ENCODE assay signal across 1 cellular context in the genomic region with DNA sequence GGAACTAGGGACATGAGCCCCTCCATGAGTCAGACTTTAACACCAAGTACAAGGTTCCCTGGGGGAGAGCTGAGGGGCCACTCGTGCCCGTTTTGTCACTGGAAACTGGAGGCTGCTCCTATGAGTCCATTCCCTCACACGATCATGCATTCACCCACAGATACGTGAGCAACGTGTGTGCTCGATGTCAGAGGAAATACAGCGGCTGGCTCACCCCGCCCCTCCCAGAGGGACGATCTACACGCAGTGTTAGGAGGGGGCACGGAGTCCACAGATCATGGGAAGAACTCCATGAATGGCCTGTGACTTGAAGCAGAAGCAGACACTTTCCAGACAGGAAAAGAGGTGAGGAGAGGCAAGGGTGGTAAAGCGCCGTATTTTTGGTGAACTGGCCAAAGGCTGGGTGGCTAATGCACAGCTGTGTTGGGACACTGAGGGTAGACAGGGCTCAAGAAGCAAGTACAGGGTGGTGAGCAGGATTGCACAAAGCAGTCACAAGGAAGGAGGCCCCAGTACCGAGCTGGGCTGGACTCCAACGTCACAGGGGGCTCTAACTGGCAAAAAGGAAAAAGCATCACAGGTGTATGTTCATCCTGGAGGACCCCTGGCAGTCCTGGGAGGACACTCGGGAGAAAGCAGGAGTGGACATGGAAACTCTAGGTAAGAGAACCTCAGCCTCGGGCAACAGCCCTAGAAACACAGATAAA.
TF ChIP-seq lines count a peak whose summit lies in the region.

No MANE protein-coding gene starts in this region.

TF ChIP-seq in HepG2, 621 proteins besides CTCF, POLR2A, EP300 and RAD21 (continued from another document and continues in another):
- TF ChIP-seq, protein P1, sequence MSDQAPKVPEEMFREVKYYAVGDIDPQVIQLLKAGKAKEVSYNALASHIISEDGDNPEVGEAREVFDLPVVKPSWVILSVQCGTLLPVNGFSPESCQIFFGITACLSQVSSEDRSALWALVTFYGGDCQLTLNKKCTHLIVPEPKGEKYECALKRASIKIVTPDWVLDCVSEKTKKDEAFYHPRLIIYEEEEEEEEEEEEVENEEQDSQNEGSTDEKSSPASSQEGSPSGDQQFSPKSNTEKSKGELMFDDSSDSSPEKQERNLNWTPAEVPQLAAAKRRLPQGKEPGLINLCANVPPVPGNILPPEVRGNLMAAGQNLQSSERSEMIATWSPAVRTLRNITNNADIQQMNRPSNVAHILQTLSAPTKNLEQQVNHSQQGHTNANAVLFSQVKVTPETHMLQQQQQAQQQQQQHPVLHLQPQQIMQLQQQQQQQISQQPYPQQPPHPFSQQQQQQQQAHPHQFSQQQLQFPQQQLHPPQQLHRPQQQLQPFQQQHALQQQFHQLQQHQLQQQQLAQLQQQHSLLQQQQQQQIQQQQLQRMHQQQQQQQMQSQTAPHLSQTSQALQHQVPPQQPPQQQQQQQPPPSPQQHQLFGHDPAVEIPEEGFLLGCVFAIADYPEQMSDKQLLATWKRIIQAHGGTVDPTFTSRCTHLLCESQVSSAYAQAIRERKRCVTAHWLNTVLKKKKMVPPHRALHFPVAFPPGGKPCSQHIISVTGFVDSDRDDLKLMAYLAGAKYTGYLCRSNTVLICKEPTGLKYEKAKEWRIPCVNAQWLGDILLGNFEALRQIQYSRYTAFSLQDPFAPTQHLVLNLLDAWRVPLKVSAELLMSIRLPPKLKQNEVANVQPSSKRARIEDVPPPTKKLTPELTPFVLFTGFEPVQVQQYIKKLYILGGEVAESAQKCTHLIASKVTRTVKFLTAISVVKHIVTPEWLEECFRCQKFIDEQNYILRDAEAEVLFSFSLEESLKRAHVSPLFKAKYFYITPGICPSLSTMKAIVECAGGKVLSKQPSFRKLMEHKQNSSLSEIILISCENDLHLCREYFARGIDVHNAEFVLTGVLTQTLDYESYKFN (CRISPR knock-in tag; conservative IDR thresholded peaks at IDR 0.05) = peak; percentile 66
- no peak for TF ChIP-seq JARID2 (CRISPR knock-in tag; IDR thresholded peaks at IDR 0.05; ENCODE audit: insufficient replicate concordance)
- TF ChIP-seq, protein P2, sequence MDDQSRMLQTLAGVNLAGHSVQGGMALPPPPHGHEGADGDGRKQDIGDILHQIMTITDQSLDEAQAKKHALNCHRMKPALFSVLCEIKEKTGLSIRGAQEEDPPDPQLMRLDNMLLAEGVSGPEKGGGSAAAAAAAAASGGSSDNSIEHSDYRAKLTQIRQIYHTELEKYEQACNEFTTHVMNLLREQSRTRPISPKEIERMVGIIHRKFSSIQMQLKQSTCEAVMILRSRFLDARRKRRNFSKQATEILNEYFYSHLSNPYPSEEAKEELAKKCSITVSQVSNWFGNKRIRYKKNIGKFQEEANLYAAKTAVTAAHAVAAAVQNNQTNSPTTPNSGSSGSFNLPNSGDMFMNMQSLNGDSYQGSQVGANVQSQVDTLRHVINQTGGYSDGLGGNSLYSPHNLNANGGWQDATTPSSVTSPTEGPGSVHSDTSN (CRISPR knock-in tag; IDR thresholded peaks at IDR 0.05; ENCODE audit: borderline replicate concordance) = no peak
- TF ChIP-seq PHF5A (CRISPR knock-in tag; IDR thresholded peaks at IDR 0.05; ENCODE audit: low read depth, unreplicated experiment) = no peak
- TF ChIP-seq SP4 (CRISPR knock-in tag; IDR thresholded peaks at IDR 0.05) = 0 out of 2 replicates have a peak, but pooled peaks have one; percentile 31
- TF ChIP-seq SOX6 (IDR thresholded peaks at IDR 0.05) = no peak
- peak; percentile 33 for TF ChIP-seq SOX6 (CRISPR knock-in tag; IDR thresholded peaks at IDR 0.05)
- TF ChIP-seq ZNF354B (CRISPR knock-in tag; IDR thresholded peaks at IDR 0.05) = no peak
- TF ChIP-seq NCOR1 (IDR thresholded peaks at IDR 0.05; ENCODE audit: borderline replicate concordance, low read length) = peak; percentile 64; the same call in 1 of the 2 replicates
- TF ChIP-seq, protein P3, sequence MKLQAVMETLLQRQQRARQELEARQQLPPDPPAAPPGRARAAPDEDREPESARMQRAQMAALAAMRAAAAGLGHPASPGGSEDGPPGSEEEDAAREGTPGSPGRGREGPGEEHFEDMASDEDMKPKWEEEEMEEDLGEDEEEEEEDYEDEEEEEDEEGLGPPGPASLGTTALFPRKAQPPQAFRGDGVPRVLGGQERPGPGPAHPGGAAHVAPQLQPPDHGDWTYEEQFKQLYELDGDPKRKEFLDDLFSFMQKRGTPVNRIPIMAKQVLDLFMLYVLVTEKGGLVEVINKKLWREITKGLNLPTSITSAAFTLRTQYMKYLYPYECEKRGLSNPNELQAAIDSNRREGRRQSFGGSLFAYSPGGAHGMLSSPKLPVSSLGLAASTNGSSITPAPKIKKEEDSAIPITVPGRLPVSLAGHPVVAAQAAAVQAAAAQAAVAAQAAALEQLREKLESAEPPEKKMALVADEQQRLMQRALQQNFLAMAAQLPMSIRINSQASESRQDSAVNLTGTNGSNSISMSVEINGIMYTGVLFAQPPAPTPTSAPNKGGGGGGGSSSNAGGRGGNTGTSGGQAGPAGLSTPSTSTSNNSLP (IDR thresholded peaks at IDR 0.05; ENCODE audit: low read depth, low read length) = no peak
- no peak for TF ChIP-seq TBX3 (IDR thresholded peaks at IDR 0.05; ENCODE audit: borderline replicate concordance)
- no peak for TF ChIP-seq FIP1L1 (IDR thresholded peaks at IDR 0.05; ENCODE audit: borderline replicate concordance, insufficient read depth, low read depth, low read length)
- TF ChIP-seq, protein P4, sequence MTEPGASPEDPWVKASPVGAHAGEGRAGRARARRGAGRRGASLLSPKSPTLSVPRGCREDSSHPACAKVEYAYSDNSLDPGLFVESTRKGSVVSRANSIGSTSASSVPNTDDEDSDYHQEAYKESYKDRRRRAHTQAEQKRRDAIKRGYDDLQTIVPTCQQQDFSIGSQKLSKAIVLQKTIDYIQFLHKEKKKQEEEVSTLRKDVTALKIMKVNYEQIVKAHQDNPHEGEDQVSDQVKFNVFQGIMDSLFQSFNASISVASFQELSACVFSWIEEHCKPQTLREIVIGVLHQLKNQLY (CRISPR knock-in tag; IDR thresholded peaks at IDR 0.05) = peak; percentile 58; the same call in 1 of the 2 replicates
- 0 out of 2 replicates have a peak, but pooled peaks have one; percentile 23 for TF ChIP-seq ZNF205 (CRISPR knock-in tag; IDR thresholded peaks at IDR 0.05)
- no peak for TF ChIP-seq SUZ12 (IDR thresholded peaks at IDR 0.05; ENCODE audit: low read depth, low read length)
- TF ChIP-seq, protein P5, sequence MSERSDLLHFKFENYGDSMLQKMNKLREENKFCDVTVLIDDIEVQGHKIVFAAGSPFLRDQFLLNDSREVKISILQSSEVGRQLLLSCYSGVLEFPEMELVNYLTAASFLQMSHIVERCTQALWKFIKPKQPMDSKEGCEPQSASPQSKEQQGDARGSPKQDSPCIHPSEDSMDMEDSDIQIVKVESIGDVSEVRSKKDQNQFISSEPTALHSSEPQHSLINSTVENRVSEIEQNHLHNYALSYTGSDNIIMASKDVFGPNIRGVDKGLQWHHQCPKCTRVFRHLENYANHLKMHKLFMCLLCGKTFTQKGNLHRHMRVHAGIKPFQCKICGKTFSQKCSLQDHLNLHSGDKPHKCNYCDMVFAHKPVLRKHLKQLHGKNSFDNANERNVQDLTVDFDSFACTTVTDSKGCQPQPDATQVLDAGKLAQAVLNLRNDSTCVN (CRISPR knock-in tag; IDR thresholded peaks at IDR 0.05; ENCODE audit: borderline replicate concordance) = no peak
- TF ChIP-seq ZSCAN21 (CRISPR knock-in tag; IDR thresholded peaks at IDR 0.05; ENCODE audit: borderline replicate concordance) = peak; percentile 68; the same call in 1 of the 2 replicates
- no peak for TF ChIP-seq STAT5B (CRISPR knock-in tag; IDR thresholded peaks at IDR 0.05)
- no peak for TF ChIP-seq RXRB (CRISPR knock-in tag; IDR thresholded peaks at IDR 0.05; ENCODE audit: borderline replicate concordance)
- TF ChIP-seq, protein P6, sequence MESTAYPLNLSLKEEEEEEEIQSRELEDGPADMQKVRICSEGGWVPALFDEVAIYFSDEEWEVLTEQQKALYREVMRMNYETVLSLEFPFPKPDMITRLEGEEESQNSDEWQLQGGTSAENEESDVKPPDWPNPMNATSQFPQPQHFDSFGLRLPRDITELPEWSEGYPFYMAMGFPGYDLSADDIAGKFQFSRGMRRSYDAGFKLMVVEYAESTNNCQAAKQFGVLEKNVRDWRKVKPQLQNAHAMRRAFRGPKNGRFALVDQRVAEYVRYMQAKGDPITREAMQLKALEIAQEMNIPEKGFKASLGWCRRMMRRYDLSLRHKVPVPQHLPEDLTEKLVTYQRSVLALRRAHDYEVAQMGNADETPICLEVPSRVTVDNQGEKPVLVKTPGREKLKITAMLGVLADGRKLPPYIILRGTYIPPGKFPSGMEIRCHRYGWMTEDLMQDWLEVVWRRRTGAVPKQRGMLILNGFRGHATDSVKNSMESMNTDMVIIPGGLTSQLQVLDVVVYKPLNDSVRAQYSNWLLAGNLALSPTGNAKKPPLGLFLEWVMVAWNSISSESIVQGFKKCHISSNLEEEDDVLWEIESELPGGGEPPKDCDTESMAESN (CRISPR knock-in tag; conservative IDR thresholded peaks at IDR 0.05) = 0 out of 2 replicates have a peak, but pooled peaks have one; percentile 30
- no peak for TF ChIP-seq HNRNPUL1 (IDR thresholded peaks at IDR 0.05; ENCODE audit: low read depth, low read length)
- no peak for TF ChIP-seq NBN (conservative IDR thresholded peaks at IDR 0.05)
- TF ChIP-seq SRSF9 (IDR thresholded peaks at IDR 0.05; ENCODE audit: borderline replicate concordance, insufficient read depth, low read depth, low read length, poor library complexity, severe bottlenecking) = no peak
- TF ChIP-seq HIVEP1 (CRISPR knock-in tag; IDR thresholded peaks at IDR 0.05) = no peak; the same call in 1 of the 2 replicates
- no peak for TF ChIP-seq SIX4 (CRISPR knock-in tag; IDR thresholded peaks at IDR 0.05)
- TF ChIP-seq POLR2AphosphoS5 (IDR thresholded peaks at IDR 0.05; ENCODE audit: low read depth, low read length) = peak; percentile 56; the same call in 1 of the 2 replicates
- peak; percentile 70 for TF ChIP-seq KDM5B (CRISPR knock-in tag; IDR thresholded peaks at IDR 0.05; ENCODE audit: borderline replicate concordance)
- TF ChIP-seq, protein P7, sequence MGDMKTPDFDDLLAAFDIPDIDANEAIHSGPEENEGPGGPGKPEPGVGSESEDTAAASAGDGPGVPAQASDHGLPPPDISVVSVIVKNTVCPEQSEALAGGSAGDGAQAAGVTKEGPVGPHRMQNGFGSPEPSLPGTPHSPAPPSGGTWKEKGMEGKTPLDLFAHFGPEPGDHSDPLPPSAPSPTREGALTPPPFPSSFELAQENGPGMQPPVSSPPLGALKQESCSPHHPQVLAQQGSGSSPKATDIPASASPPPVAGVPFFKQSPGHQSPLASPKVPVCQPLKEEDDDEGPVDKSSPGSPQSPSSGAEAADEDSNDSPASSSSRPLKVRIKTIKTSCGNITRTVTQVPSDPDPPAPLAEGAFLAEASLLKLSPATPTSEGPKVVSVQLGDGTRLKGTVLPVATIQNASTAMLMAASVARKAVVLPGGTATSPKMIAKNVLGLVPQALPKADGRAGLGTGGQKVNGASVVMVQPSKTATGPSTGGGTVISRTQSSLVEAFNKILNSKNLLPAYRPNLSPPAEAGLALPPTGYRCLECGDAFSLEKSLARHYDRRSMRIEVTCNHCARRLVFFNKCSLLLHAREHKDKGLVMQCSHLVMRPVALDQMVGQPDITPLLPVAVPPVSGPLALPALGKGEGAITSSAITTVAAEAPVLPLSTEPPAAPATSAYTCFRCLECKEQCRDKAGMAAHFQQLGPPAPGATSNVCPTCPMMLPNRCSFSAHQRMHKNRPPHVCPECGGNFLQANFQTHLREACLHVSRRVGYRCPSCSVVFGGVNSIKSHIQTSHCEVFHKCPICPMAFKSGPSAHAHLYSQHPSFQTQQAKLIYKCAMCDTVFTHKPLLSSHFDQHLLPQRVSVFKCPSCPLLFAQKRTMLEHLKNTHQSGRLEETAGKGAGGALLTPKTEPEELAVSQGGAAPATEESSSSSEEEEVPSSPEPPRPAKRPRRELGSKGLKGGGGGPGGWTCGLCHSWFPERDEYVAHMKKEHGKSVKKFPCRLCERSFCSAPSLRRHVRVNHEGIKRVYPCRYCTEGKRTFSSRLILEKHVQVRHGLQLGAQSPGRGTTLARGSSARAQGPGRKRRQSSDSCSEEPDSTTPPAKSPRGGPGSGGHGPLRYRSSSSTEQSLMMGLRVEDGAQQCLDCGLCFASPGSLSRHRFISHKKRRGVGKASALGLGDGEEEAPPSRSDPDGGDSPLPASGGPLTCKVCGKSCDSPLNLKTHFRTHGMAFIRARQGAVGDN (CRISPR knock-in tag; IDR thresholded peaks at IDR 0.05) = peak; percentile 93
- TF ChIP-seq, protein P8, sequence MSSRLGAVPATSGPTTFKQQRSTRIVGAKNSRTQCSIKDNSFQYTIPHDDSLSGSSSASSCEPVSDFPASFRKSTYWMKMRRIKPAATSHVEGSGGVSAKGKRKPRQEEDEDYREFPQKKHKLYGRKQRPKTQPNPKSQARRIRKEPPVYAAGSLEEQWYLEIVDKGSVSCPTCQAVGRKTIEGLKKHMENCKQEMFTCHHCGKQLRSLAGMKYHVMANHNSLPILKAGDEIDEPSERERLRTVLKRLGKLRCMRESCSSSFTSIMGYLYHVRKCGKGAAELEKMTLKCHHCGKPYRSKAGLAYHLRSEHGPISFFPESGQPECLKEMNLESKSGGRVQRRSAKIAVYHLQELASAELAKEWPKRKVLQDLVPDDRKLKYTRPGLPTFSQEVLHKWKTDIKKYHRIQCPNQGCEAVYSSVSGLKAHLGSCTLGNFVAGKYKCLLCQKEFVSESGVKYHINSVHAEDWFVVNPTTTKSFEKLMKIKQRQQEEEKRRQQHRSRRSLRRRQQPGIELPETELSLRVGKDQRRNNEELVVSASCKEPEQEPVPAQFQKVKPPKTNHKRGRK (CRISPR knock-in tag; IDR thresholded peaks at IDR 0.05) = no peak
- TF ChIP-seq, protein P9, sequence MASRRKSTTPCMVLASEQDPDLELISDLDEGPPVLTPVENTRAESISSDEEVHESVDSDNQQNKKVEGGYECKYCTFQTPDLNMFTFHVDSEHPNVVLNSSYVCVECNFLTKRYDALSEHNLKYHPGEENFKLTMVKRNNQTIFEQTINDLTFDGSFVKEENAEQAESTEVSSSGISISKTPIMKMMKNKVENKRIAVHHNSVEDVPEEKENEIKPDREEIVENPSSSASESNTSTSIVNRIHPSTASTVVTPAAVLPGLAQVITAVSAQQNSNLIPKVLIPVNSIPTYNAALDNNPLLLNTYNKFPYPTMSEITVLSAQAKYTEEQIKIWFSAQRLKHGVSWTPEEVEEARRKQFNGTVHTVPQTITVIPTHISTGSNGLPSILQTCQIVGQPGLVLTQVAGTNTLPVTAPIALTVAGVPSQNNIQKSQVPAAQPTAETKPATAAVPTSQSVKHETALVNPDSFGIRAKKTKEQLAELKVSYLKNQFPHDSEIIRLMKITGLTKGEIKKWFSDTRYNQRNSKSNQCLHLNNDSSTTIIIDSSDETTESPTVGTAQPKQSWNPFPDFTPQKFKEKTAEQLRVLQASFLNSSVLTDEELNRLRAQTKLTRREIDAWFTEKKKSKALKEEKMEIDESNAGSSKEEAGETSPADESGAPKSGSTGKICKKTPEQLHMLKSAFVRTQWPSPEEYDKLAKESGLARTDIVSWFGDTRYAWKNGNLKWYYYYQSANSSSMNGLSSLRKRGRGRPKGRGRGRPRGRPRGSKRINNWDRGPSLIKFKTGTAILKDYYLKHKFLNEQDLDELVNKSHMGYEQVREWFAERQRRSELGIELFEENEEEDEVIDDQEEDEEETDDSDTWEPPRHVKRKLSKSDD (CRISPR knock-in tag; IDR thresholded peaks at IDR 0.05; ENCODE audit: low read depth) = no peak
- no peak for TF ChIP-seq ELF1 (CRISPR knock-in tag; IDR thresholded peaks at IDR 0.05)
- no peak for TF ChIP-seq MTA3 (CRISPR knock-in tag; IDR thresholded peaks at IDR 0.05)
